Comparison of ENCODE assay signal across 11 cellular contexts in genomic region chr6:79632580-79632979, GRCh38. TPM values are rescaled to one million over a fixed set of nuclear protein-coding genes. Genes with fewer than 3 reads are reported as not detected.
DNase-seq lines count a peak whose midpoint lies in the region; ATAC-seq, FAIRE-seq and TF ChIP-seq lines count a peak whose summit lies in the region.
"Had no signal": no experiment of that assay in that cellular context is flagged by ENCODE, and none has a peak within 500 bp of the region (broad histone marks: within the 10 kb centered on the region; RNA-seq: fewer than 3 reads in every experiment).

No MANE protein-coding gene starts in this region.

- no peak for DNase-seq in activated T-cell treated with anti-CD3 and anti-CD28 coated beads, Interleukin-2, amount 50 U/mL, for 24 hours
- DNase-seq in activated T-cell treated with anti-CD3 and anti-CD28 coated beads for 4 hours = no peak
- no peak for DNase-seq in activated naive CD8-positive, alpha-beta T cell treated with anti-CD3 and anti-CD28 coated beads, Interleukin-2, amount 50 U/mL, for 24 hours
- no peak for DNase-seq in left lung
- DNase-seq in GM19239 (ENCODE audit: insufficient read length, low spot score) = no peak
- no peak for DNase-seq in BE2C
- no peak for DNase-seq in activated T-helper 1 cell treated with anti-CD3 and anti-CD28 coated beads, Interleukin-12 subunit alpha, Interleukin-12 subunit beta, Interleukin-2, Interleukin-4 antibody, amounts not matched to agents 30 ng/mL and 10 ng/mL and 1 ng/mL, durations not matched to agents 14 hours and 24 hours and 36 hours (ENCODE audit: low spot score)
- DNase-seq: activated CD4-positive, alpha-beta T cell treated with anti-CD3 and anti-CD28 coated beads, Interleukin-2, amount 50 U/mL, for 1 hour; activated gamma-delta T cell; NK-92 treated with Interleukin-12 subunit alpha and Interleukin-12 subunit beta, amount 100 ng/mL, for 24 hours had no signal

- peaks cover 0 to 13% of the 10 kb centered on the region in 2 donors for H3K4me1 ChIP-seq in left lung
- peaks cover 0 to 28% (median 10%) of the 10 kb centered on the region in 5 donors for H3K4me1 ChIP-seq in subcutaneous abdominal adipose tissue (ENCODE audit: control insufficient read depth in 5 of 5, insufficient read depth in 5 of 5, low read length in 5 of 5)
- H3K4me1 ChIP-seq in BE2C = no peaks in the 10 kb centered on the region; the same call in 1 of the 2 replicates

- H3K9ac ChIP-seq in subcutaneous abdominal adipose tissue (ENCODE audit: low read length in 5 of 5) = peak overlapping the region in 2 of 5 donors; percentile 35 to 45

- no peaks in the 10 kb centered on the region for H3K36me3 ChIP-seq in left lung
- no peaks in the 10 kb centered on the region for H3K36me3 ChIP-seq in subcutaneous abdominal adipose tissue (ENCODE audit: control insufficient read depth in 5 of 5, insufficient read depth in 5 of 5, low read length in 5 of 5)
- H3K36me3 ChIP-seq in BE2C = no peaks in the 10 kb centered on the region

- no peaks in the 10 kb centered on the region for H3K9me3 ChIP-seq in left lung
- H3K9me3 ChIP-seq in subcutaneous abdominal adipose tissue (ENCODE audit: control insufficient read depth in 5 of 5, low read length in 5 of 5) = no peaks in the 10 kb centered on the region
- H3K9me3 ChIP-seq in BE2C = no peaks in the 10 kb centered on the region

- peak; percentile 47 for ATAC-seq in activated naive CD8-positive, alpha-beta T cell treated with anti-CD3 and anti-CD28 coated beads, Interleukin-2, amount 50 U/mL, for 24 hours
- peak; percentile 34 for ATAC-seq in left lung

- H3K4me1 Mint-ChIP-seq in activated T-cell treated with anti-CD3 and anti-CD28 coated beads, Interleukin-2, amount 50 U/mL, for 24 hours (ENCODE audit: low read depth) = peaks cover 10% of the 10 kb centered on the region
- H3K4me1 Mint-ChIP-seq in activated naive CD8-positive, alpha-beta T cell treated with anti-CD3 and anti-CD28 coated beads, Interleukin-2, amount 50 U/mL, for 24 hours = peaks cover 8% of the 10 kb centered on the region
- peaks cover 10% of the 10 kb centered on the region for H3K4me1 Mint-ChIP-seq in activated T-helper 1 cell treated with anti-CD3 and anti-CD28 coated beads, Interleukin-12 subunit alpha, Interleukin-12 subunit beta, Interleukin-2, Interleukin-4 antibody, amounts not matched to agents 30 ng/mL and 10 ng/mL and 1 ng/mL, durations not matched to agents 14 hours and 24 hours and 36 hours (ENCODE audit: low read depth)

- H3K9me3 Mint-ChIP-seq in activated T-cell treated with anti-CD3 and anti-CD28 coated beads, Interleukin-2, amount 50 U/mL, for 24 hours = no peaks in the 10 kb centered on the region
- H3K9me3 Mint-ChIP-seq in activated naive CD8-positive, alpha-beta T cell treated with anti-CD3 and anti-CD28 coated beads, Interleukin-2, amount 50 U/mL, for 24 hours = no peaks in the 10 kb centered on the region
- no peaks in the 10 kb centered on the region for H3K9me3 Mint-ChIP-seq in activated T-helper 1 cell treated with anti-CD3 and anti-CD28 coated beads, Interleukin-12 subunit alpha, Interleukin-12 subunit beta, Interleukin-2, Interleukin-4 antibody, amounts not matched to agents 30 ng/mL and 10 ng/mL and 1 ng/mL, durations not matched to agents 14 hours and 24 hours and 36 hours

- peaks cover 65% of the 10 kb centered on the region for H3K27me3 Mint-ChIP-seq in activated T-cell treated with anti-CD3 and anti-CD28 coated beads, Interleukin-2, amount 50 U/mL, for 24 hours
- peaks cover 46% of the 10 kb centered on the region for H3K27me3 Mint-ChIP-seq in activated naive CD8-positive, alpha-beta T cell treated with anti-CD3 and anti-CD28 coated beads, Interleukin-2, amount 50 U/mL, for 24 hours
- peaks cover 60% of the 10 kb centered on the region for H3K27me3 Mint-ChIP-seq in activated T-helper 1 cell treated with anti-CD3 and anti-CD28 coated beads, Interleukin-12 subunit alpha, Interleukin-12 subunit beta, Interleukin-2, Interleukin-4 antibody, amounts not matched to agents 30 ng/mL and 10 ng/mL and 1 ng/mL, durations not matched to agents 14 hours and 24 hours and 36 hours (ENCODE audit: insufficient read depth)

- intact Hi-C loops in left lung (cut with DNase I) = no loop called here
- intact Hi-C loops in activated T-helper 1 cell treated with anti-CD3 and anti-CD28 coated beads, Interleukin-12 subunit alpha, Interleukin-12 subunit beta, Interleukin-2, Interleukin-4 antibody, amounts not matched to agents 30 ng/mL and 10 ng/mL and 1 ng/mL, durations not matched to agents 14 hours and 24 hours and 36 hours (cut with micrococcal nuclease) = no loop called here

- H3K4me3 Mint-ChIP-seq in activated T-cell treated with anti-CD3 and anti-CD28 coated beads, Interleukin-2, amount 50 U/mL, for 24 hours = peak overlapping the region; percentile 20
- H3K4me3 Mint-ChIP-seq in activated naive CD8-positive, alpha-beta T cell treated with anti-CD3 and anti-CD28 coated beads, Interleukin-2, amount 50 U/mL, for 24 hours = no peak overlapping the region
- no peak overlapping the region for H3K4me3 Mint-ChIP-seq in activated T-helper 1 cell treated with anti-CD3 and anti-CD28 coated beads, Interleukin-12 subunit alpha, Interleukin-12 subunit beta, Interleukin-2, Interleukin-4 antibody, amounts not matched to agents 30 ng/mL and 10 ng/mL and 1 ng/mL, durations not matched to agents 14 hours and 24 hours and 36 hours

- H3K36me3 Mint-ChIP-seq in activated T-cell treated with anti-CD3 and anti-CD28 coated beads, Interleukin-2, amount 50 U/mL, for 24 hours (ENCODE audit: low read depth) = no peaks in the 10 kb centered on the region
- H3K36me3 Mint-ChIP-seq in activated naive CD8-positive, alpha-beta T cell treated with anti-CD3 and anti-CD28 coated beads, Interleukin-2, amount 50 U/mL, for 24 hours (ENCODE audit: low read depth) = no peaks in the 10 kb centered on the region
- H3K36me3 Mint-ChIP-seq in activated T-helper 1 cell treated with anti-CD3 and anti-CD28 coated beads, Interleukin-12 subunit alpha, Interleukin-12 subunit beta, Interleukin-2, Interleukin-4 antibody, amounts not matched to agents 30 ng/mL and 10 ng/mL and 1 ng/mL, durations not matched to agents 14 hours and 24 hours and 36 hours (ENCODE audit: low read depth) = peaks cover 2% of the 10 kb centered on the region

- H3K27ac ChIP-seq in left lung = no peak overlapping the region
- H3K27ac ChIP-seq in subcutaneous abdominal adipose tissue (ENCODE audit: low read depth, low read length) = peak overlapping the region; percentile 6

- TF ChIP-seq CTCF in left lung (IDR thresholded peaks at IDR 0.05) (no peak), BE2C (IDR thresholded peaks at IDR 0.05; ENCODE audit: low read depth, low read length) (no peak)

- H3K4me3 ChIP-seq in left lung (peak overlapping the region in 1 of 2 donors; percentile 59), subcutaneous abdominal adipose tissue (ENCODE audit: low read depth in 1 of 5, low read length in 5 of 5) (peak overlapping the region in 3 of 5 donors; percentile 69 to 84 (median 71)), BE2C (ENCODE audit: low read depth, low read length) (no peak overlapping the region)

- FAIRE-seq in GM19239 (lab: Jason Lieb, UNC) = no peak

- H3K27me3 ChIP-seq in left lung = peaks cover 0 to 31% of the 10 kb centered on the region in 2 donors
- no peaks in the 10 kb centered on the region for H3K27me3 ChIP-seq in subcutaneous abdominal adipose tissue (ENCODE audit: control insufficient read depth in 5 of 5, insufficient read depth in 4 of 5, low read length in 5 of 5)
- no peaks in the 10 kb centered on the region; the same call in 1 of the 2 replicates for H3K27me3 ChIP-seq in BE2C

- H3K27ac Mint-ChIP-seq in activated T-cell treated with anti-CD3 and anti-CD28 coated beads, Interleukin-2, amount 50 U/mL, for 24 hours = no peak overlapping the region
- H3K27ac Mint-ChIP-seq in activated naive CD8-positive, alpha-beta T cell treated with anti-CD3 and anti-CD28 coated beads, Interleukin-2, amount 50 U/mL, for 24 hours = no peak overlapping the region
- no peak overlapping the region for H3K27ac Mint-ChIP-seq in activated T-helper 1 cell treated with anti-CD3 and anti-CD28 coated beads, Interleukin-12 subunit alpha, Interleukin-12 subunit beta, Interleukin-2, Interleukin-4 antibody, amounts not matched to agents 30 ng/mL and 10 ng/mL and 1 ng/mL, durations not matched to agents 14 hours and 24 hours and 36 hours

RNA-seq across cellular contexts. Expression of gene SH3BGRL2, which starts 1.5 kb away (rescaled TPM):
- 10 to 100 TPM; 22.0 to 22.4 TPM for total RNA-seq in left lung
- polyA plus RNA-seq in BE2C (2012; ENCODE audit: insufficient read depth, insufficient read length, low read depth) = 2.8 TPM
- total RNA-seq in activated T-helper 1 cell treated with anti-CD3 and anti-CD28 coated beads, Interleukin-12 subunit alpha, Interleukin-12 subunit beta, Interleukin-2, Interleukin-4 antibody, amounts not matched to agents 30 ng/mL and 10 ng/mL and 1 ng/mL, durations not matched to agents 14 hours and 24 hours and 36 hours = 0.05 and 0.13 TPM in 2 replicates

Comparison
In these comparisons a context has a peak if more than half of its experiments do, and no peak if none do; other contexts are left out.
1. RNA of gene SH3BGRL2, which starts 1.5 kb away (total RNA-seq): 22.0 to 22.4 TPM in left lung; 0.05 to 0.13 TPM in activated T-helper 1 cell treated with anti-CD3 and anti-CD28 coated beads, Interleukin-12 subunit alpha, Interleukin-12 subunit beta, Interleukin-2, Interleukin-4 antibody, amounts not matched to agents 30 ng/mL and 10 ng/mL and 1 ng/mL, durations not matched to agents 14 hours and 24 hours and 36 hours; every median in the first group is over 10 times any median in the second.